Comparison of ENCODE assay signal across 8 cellular contexts in genomic region chr6:130132286-130132701, GRCh38.
A peak's percentile ranks its signal among the peaks of the same experiment; 100 is the strongest.
DNase-seq lines count a peak whose midpoint lies in the region; ATAC-seq and TF ChIP-seq lines count a peak whose summit lies in the region.

No MANE protein-coding gene starts in this region.

- peak; percentile 93 for ATAC-seq in HG03432 (IDR thresholded peaks at IDR 0.05; ENCODE audit: unreplicated experiment)
- ATAC-seq in stimulated activated naive CD8-positive, alpha-beta T cell treated with anti-CD3 and anti-CD28 coated beads, Interleukin-15, amount 100 ng/mL, for 72 hours = peak; percentile 96

- H3K4me3 Mint-ChIP-seq in activated naive CD8-positive, alpha-beta T cell treated with anti-CD3 and anti-CD28 coated beads for 36 hours = peak overlapping the region; percentile 64
- peak overlapping the region; percentile 62 to 78 for H3K4me3 Mint-ChIP-seq in stimulated activated naive CD8-positive, alpha-beta T cell treated with anti-CD3 and anti-CD28 coated beads, Interleukin-15, amount 100 ng/mL, for 72 hours
- no peak overlapping the region for H3K4me3 Mint-ChIP-seq in glutamatergic neuron (ENCODE audit: unreplicated experiment)
- no peak overlapping the region for H3K4me3 Mint-ChIP-seq in type B pancreatic cell

- TF ChIP-seq CTCF in glutamatergic neuron (IDR thresholded peaks at IDR 0.05; ENCODE audit: partially characterized antibody, unreplicated experiment) = no peak
- TF ChIP-seq CTCF in type B pancreatic cell (conservative IDR thresholded peaks at IDR 0.05) = no peak

- no peaks in the 10 kb centered on the region for H3K9me3 Mint-ChIP-seq in activated naive CD8-positive, alpha-beta T cell treated with anti-CD3 and anti-CD28 coated beads for 36 hours
- no peaks in the 10 kb centered on the region for H3K9me3 Mint-ChIP-seq in stimulated activated naive CD8-positive, alpha-beta T cell treated with anti-CD3 and anti-CD28 coated beads, Interleukin-15, amount 100 ng/mL, for 72 hours
- no peaks in the 10 kb centered on the region for H3K9me3 Mint-ChIP-seq in glutamatergic neuron (ENCODE audit: unreplicated experiment)
- no peaks in the 10 kb centered on the region for H3K9me3 Mint-ChIP-seq in type B pancreatic cell

- H3K27me3 Mint-ChIP-seq in activated naive CD8-positive, alpha-beta T cell treated with anti-CD3 and anti-CD28 coated beads for 36 hours = no peaks in the 10 kb centered on the region
- no peaks in the 10 kb centered on the region for H3K27me3 Mint-ChIP-seq in stimulated activated naive CD8-positive, alpha-beta T cell treated with anti-CD3 and anti-CD28 coated beads, Interleukin-15, amount 100 ng/mL, for 72 hours
- no peaks in the 10 kb centered on the region for H3K27me3 Mint-ChIP-seq in glutamatergic neuron (ENCODE audit: unreplicated experiment)
- H3K27me3 Mint-ChIP-seq in type B pancreatic cell = no peaks in the 10 kb centered on the region

- H3K36me3 Mint-ChIP-seq in activated naive CD8-positive, alpha-beta T cell treated with anti-CD3 and anti-CD28 coated beads for 36 hours = peaks cover 36% of the 10 kb centered on the region
- no peaks in the 10 kb centered on the region for H3K36me3 Mint-ChIP-seq in glutamatergic neuron (ENCODE audit: unreplicated experiment)
- peaks cover 22% of the 10 kb centered on the region for H3K36me3 Mint-ChIP-seq in type B pancreatic cell

- DNase-seq in activated T-cell treated with anti-CD3 and anti-CD28 coated beads for 1 hour (ENCODE audit: low read depth) = peak; percentile 13
- DNase-seq in activated T-cell treated with anti-CD3 and anti-CD28 coated beads for 4 hours = no peak
- DNase-seq in activated naive CD8-positive, alpha-beta T cell treated with anti-CD3 and anti-CD28 coated beads for 36 hours = peak; percentile 39
- DNase-seq in stimulated activated naive CD8-positive, alpha-beta T cell treated with anti-CD3 and anti-CD28 coated beads, Interleukin-15, amount 100 ng/mL, for 72 hours = peak; percentile 36 to 71
- DNase-seq in HuH-7 (ENCODE audit: low spot score) = no peak
- no peak for DNase-seq in glutamatergic neuron
- DNase-seq in type B pancreatic cell (ENCODE audit: extremely low spot score, unreplicated experiment) = no peak

- peak overlapping the region; percentile 88 for H3K27ac Mint-ChIP-seq in activated naive CD8-positive, alpha-beta T cell treated with anti-CD3 and anti-CD28 coated beads for 36 hours
- peak overlapping the region; percentile 56 to 86 for H3K27ac Mint-ChIP-seq in stimulated activated naive CD8-positive, alpha-beta T cell treated with anti-CD3 and anti-CD28 coated beads, Interleukin-15, amount 100 ng/mL, for 72 hours
- H3K27ac Mint-ChIP-seq in glutamatergic neuron (ENCODE audit: unreplicated experiment) = no peak overlapping the region
- H3K27ac Mint-ChIP-seq in type B pancreatic cell = no peak overlapping the region

- H3K4me1 Mint-ChIP-seq in activated naive CD8-positive, alpha-beta T cell treated with anti-CD3 and anti-CD28 coated beads for 36 hours = peaks cover 63% of the 10 kb centered on the region
- H3K4me1 Mint-ChIP-seq in stimulated activated naive CD8-positive, alpha-beta T cell treated with anti-CD3 and anti-CD28 coated beads, Interleukin-15, amount 100 ng/mL, for 72 hours = peaks cover 74% of the 10 kb centered on the region
- no peaks in the 10 kb centered on the region for H3K4me1 Mint-ChIP-seq in glutamatergic neuron (ENCODE audit: low read depth, unreplicated experiment)
- H3K4me1 Mint-ChIP-seq in type B pancreatic cell (ENCODE audit: unreplicated experiment) = peaks cover 5% of the 10 kb centered on the region

Comparison
In these comparisons a context has a peak if more than half of its experiments do, and no peak if none do; other contexts are left out.
1. DNase-seq: peak in activated T-cell treated with anti-CD3 and anti-CD28 coated beads for 1 hour (single experiment), activated naive CD8-positive, alpha-beta T cell treated with anti-CD3 and anti-CD28 coated beads for 36 hours (single experiment) and stimulated activated naive CD8-positive, alpha-beta T cell treated with anti-CD3 and anti-CD28 coated beads, Interleukin-15, amount 100 ng/mL, for 72 hours (2 of 2); none in activated T-cell treated with anti-CD3 and anti-CD28 coated beads for 4 hours (single experiment), HuH-7 (single experiment), glutamatergic neuron (single experiment) and type B pancreatic cell (single experiment).
2. H3K27ac Mint-ChIP-seq: peak in activated naive CD8-positive, alpha-beta T cell treated with anti-CD3 and anti-CD28 coated beads for 36 hours (single experiment) and stimulated activated naive CD8-positive, alpha-beta T cell treated with anti-CD3 and anti-CD28 coated beads, Interleukin-15, amount 100 ng/mL, for 72 hours (2 of 2); none in glutamatergic neuron (single experiment) and type B pancreatic cell (single experiment).
3. H3K4me3 Mint-ChIP-seq: peak in activated naive CD8-positive, alpha-beta T cell treated with anti-CD3 and anti-CD28 coated beads for 36 hours (single experiment) and stimulated activated naive CD8-positive, alpha-beta T cell treated with anti-CD3 and anti-CD28 coated beads, Interleukin-15, amount 100 ng/mL, for 72 hours (2 of 2); none in glutamatergic neuron (single experiment) and type B pancreatic cell (single experiment).